In genomic region chr4:1723131-1723801, GRCh38 we compare ENCODE assay signal across 8 cellular contexts. TPM values are rescaled to one million over a fixed set of nuclear protein-coding genes. Genes with fewer than 3 reads are reported as not detected.
DNase-seq lines count a peak whose midpoint lies in the region; ATAC-seq and TF ChIP-seq lines count a peak whose summit lies in the region.

No MANE protein-coding gene starts in this region.

- peak overlapping the region; percentile 88 for H3K4me3 ChIP-seq in HFF-Myc (replicated peaks; ENCODE audit: low read depth, low read length)
- H3K4me3 ChIP-seq in WERI-Rb-1 (ENCODE audit: low read depth, low read length), result no peak overlapping the region
- H3K4me3 ChIP-seq in esophagus muscularis mucosa, result peak overlapping the region in 2 of 4 donors; percentile 2 to 14

- H3K27me3 ChIP-seq in WERI-Rb-1 (ENCODE audit: insufficient read depth, low read depth, severe bottlenecking) (no peaks in the 10 kb centered on the region), esophagus muscularis mucosa (no peaks in the 10 kb centered on the region)

- H3K36me3 ChIP-seq in WERI-Rb-1 (peaks cover 74% of the 10 kb centered on the region), esophagus muscularis mucosa (peaks cover under 1 to 36% (median 22%) of the 10 kb centered on the region in 4 donors)

- H3K27ac ChIP-seq in WERI-Rb-1 (peak overlapping the region; percentile 94; the same call in 1 of the 2 replicates), esophagus muscularis mucosa (replicated peaks in 1 of 4) (peak overlapping the region; percentile 15 to 57 (median 30))

- no peak for TF ChIP-seq EP300 in esophagus muscularis mucosa (IDR thresholded peaks at IDR 0.05)

- intact Hi-C loops in esophagus muscularis mucosa (cut with DNase I), result loop anchor here (10.0 kb wide), 1 partner anchor 368 kb away; no protein-coding TSS in a partner anchor

- no peak for ATAC-seq in GM19463 (IDR thresholded peaks at IDR 0.05; ENCODE audit: unreplicated experiment)

- no peaks in the 10 kb centered on the region for H3K9me3 ChIP-seq in WERI-Rb-1 (ENCODE audit: severe bottlenecking)
- no peaks in the 10 kb centered on the region for H3K9me3 ChIP-seq in esophagus muscularis mucosa

- no peak for TF ChIP-seq POLR2A in esophagus muscularis mucosa (IDR thresholded peaks at IDR 0.05; ENCODE audit: low read depth)

- peaks cover 50 to 68% (median 63%) of the 10 kb centered on the region in 4 donors for H3K4me1 ChIP-seq in esophagus muscularis mucosa

- 71% methylated on average over 12 of the region's 12 CpGs for WGBS in esophagus muscularis mucosa

- TF ChIP-seq CTCF in HFF-Myc (IDR thresholded peaks at IDR 0.05; ENCODE audit: low read depth, low read length, missing control alignments) (no peak), WERI-Rb-1 (IDR thresholded peaks at IDR 0.05; ENCODE audit: low read depth, low read length) (no peak), esophagus muscularis mucosa (IDR thresholded peaks at IDR 0.05) (no peak), GM20000 (IDR thresholded peaks at IDR 0.05; ENCODE audit: extremely low read depth, missing control alignments) (no peak)

- DNase-seq in HFF-Myc (ENCODE audit: extremely low read depth, low read depth) (no peak), WERI-Rb-1 (no peak), esophagus muscularis mucosa (ENCODE audit: extremely low spot score) (no peak), NCI-H748 treated with DMSO at 0.1 percent for 48 hours (lab: John Stamatoyannopoulos, UW) (no peak), T1000 (lab: John Stamatoyannopoulos, UW) (no peak), GM20000 (ENCODE audit: low spot score) (no peak)
- DNase-seq in stimulated activated CD4-positive, alpha-beta T cell treated with anti-CD3 and anti-CD28 coated beads, Interleukin-4, amount 100 ng/mL, for 4 hours, result peak; percentile 51 to 56

RNA-seq across cellular contexts. Expression of gene TACC3, which starts 1.9 kb away (rescaled TPM):
- total RNA-seq in esophagus muscularis mucosa, result 1 to 10 TPM; 2.5 to 8.8 (median 5.8) TPM

RNA-seq across cellular contexts. Expression of gene TMEM129, which starts 2.1 kb away (rescaled TPM):
- total RNA-seq in esophagus muscularis mucosa, result 100 to 1,000 TPM in 1 of 4 donors, 10 to 100 TPM in 3; 59.3 to 101 (median 72.6) TPM

RNA-seq across cellular contexts. Expression of gene SLBP, which starts 11.1 kb away (rescaled TPM):
- 10 to 100 TPM; 41.5 to 56.1 (median 45.5) TPM for total RNA-seq in esophagus muscularis mucosa

RNA-seq across cellular contexts. Expression of gene FAM53A, which starts 39.2 kb away (rescaled TPM):
- 10 to 100 TPM in 1 of 4 donors, 1 to 10 TPM in 3; 5.2 to 13.3 (median 8.9) TPM for total RNA-seq in esophagus muscularis mucosa

Comparison
In these comparisons a context has a peak if more than half of its experiments do, and no peak if none do; other contexts are left out.
1. DNase-seq: peak in stimulated activated CD4-positive, alpha-beta T cell treated with anti-CD3 and anti-CD28 coated beads, Interleukin-4, amount 100 ng/mL, for 4 hours (2 of 2); none in HFF-Myc (single experiment), WERI-Rb-1 (single experiment), esophagus muscularis mucosa (single experiment), NCI-H748 treated with DMSO at 0.1 percent for 48 hours (single experiment), T1000 (single experiment) and GM20000 (single experiment).